In the genomic region with DNA sequence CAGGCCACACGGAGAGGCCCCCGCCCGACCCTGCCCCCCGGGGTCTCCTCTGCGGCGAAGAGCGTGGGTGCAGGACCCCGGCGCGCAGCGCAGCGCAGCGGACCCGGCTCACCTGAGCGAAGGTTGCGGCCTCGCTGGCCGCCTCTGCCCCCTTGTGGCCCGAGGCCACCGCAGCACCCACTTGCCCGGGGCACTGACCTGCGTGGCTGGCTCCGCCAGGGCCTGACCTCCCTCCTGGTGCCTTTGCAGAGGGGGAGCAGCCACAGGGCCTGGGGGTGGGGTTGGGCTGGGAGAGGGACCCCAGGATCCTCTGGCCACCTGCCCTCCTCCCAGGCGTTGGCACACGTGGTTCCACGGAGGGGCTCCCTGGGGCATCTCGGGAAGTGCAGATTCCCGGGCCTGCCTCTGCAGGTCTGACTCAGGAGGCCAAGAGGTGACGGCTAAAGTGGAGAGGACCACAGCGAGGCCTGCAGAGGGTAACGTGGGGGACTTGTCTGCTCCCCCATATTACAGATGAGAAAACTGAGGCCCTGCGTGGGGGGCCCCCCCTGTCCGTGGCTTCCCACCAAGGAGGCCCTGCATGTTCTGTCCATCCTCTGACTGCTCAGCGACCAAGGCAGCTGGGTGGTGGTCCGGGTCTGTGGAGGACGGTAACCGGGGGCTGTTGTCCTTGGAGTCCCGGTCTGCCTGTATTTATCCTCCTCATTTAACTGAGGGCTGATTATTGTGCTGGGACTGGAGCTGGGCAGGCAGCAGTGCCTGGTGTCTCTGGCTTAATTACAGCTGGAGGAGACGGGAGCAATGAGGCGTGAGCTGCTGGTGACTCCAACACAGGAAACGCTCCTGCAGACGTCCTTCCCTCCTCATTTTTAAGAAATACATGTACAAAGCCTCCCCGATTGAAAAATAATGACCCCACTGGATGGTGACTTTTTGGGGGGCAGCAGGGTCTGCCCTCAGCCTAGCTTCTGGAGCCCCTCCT, we compare ENCODE assay signal across 1 cellular context.
TF ChIP-seq lines count a peak whose summit lies in the region.

No MANE protein-coding gene starts in this region.

TF ChIP-seq in K562, 482 proteins besides CTCF, POLR2A, EP300 and RAD21 (continued from another document):
- TF ChIP-seq NRF1 (conservative IDR thresholded peaks at IDR 0.05 in 1 of 2, IDR thresholded peaks at IDR 0.05 in 1 of 2) = peak; percentile 45 to 50; a peak in 3 of 4 replicates
- TF ChIP-seq ZKSCAN3 (CRISPR knock-in tag; IDR thresholded peaks at IDR 0.05) = no peak
- peak; percentile 54; the same call in 1 of the 2 replicates for TF ChIP-seq ZBTB7A (IDR thresholded peaks at IDR 0.05; ENCODE audit: borderline replicate concordance, control insufficient read depth, low read depth, low read length)
- TF ChIP-seq TAF7 (tag; IDR thresholded peaks at IDR 0.05) = no peak
